In genomic region chr1:27382950-27383627, GRCh38 we compare ENCODE assay signal across 10 cellular contexts. TPM values are rescaled to one million over a fixed set of nuclear protein-coding genes. Genes with fewer than 3 reads are reported as not detected.
DNase-seq lines count a peak whose midpoint lies in the region; ATAC-seq, FAIRE-seq and TF ChIP-seq lines count a peak whose summit lies in the region.
"Had no signal": no experiment of that assay in that cellular context is flagged by ENCODE, and none has a peak within 500 bp of the region (broad histone marks: within the 10 kb centered on the region; RNA-seq: fewer than 3 reads in every experiment).

TSS of gene CD164L2 (minus strand) at chr1:27383333. CDS start at chr1:27383239, 94 bp downstream.

- no peak within 1 kb of the TSS for H3K27ac Mint-ChIP-seq in activated B cell treated with CpG ODN at 0.5 μM for 24 hours
- no peak within 1 kb of the TSS for H3K27ac Mint-ChIP-seq in activated T-helper 2 cell treated with anti-CD3 and anti-CD28 coated beads, Interferon-gamma antibody, Interleukin-2, Interleukin-4, amounts not matched to agents 10 μg/mL and 5 μg/mL and 100 μg/mL, durations not matched to agents 14 hours and 24 hours and 36 hours
- H3K27ac Mint-ChIP-seq: IgD-negative memory B cell had no signal

- no peak for FAIRE-seq in small intestine (lab: Jason Lieb, UNC)

- CTCF ChIA-PET in activated B cell treated with CpG ODN at 0.5 μM for 24 hours (lab: Charles Lee) = interaction anchor here (0.7 to 11.1 kb wide), 4 partner anchors 12 to 83 kb away, joined by 4 to 171 read pairs (median 11); no protein-coding TSS in a partner anchor

- POLR2A ChIA-PET in activated B cell treated with CpG ODN at 0.5 μM for 24 hours (lab: Charles Lee) = interaction anchor here (0.6 to 1.3 kb wide), 3 partner anchors 13 to 69 kb away, joined by 3 to 5 read pairs (median 3); no protein-coding TSS in a partner anchor

- H3K27ac ChIP-seq in HUES48 (ENCODE audit: low read depth, low read length) (no peak within 1 kb of the TSS), small intestine (ENCODE audit: low read depth in 1 of 2, low read length in 1 of 2) (no peak within 1 kb of the TSS), uterus (no peak within 1 kb of the TSS)
- H3K27ac ChIP-seq: heart right ventricle had no signal

- no peak within 1 kb of the TSS for H3K9ac ChIP-seq in HUES48 (ENCODE audit: low read depth, low read length)

- no peak for TF ChIP-seq CTCF in activated B cell treated with CpG ODN at 0.5 μM for 24 hours (IDR thresholded peaks at IDR 0.05)
- no peak for TF ChIP-seq CTCF in epithelial cell of esophagus (IDR thresholded peaks at IDR 0.05; ENCODE audit: insufficient read depth, low read depth, low read length, missing control alignments)
- no peak for TF ChIP-seq CTCF in uterus (IDR thresholded peaks at IDR 0.05)

- H3K9me3 Mint-ChIP-seq in activated B cell treated with CpG ODN at 0.5 μM for 24 hours = no peaks in the 10 kb centered on the region
- H3K9me3 Mint-ChIP-seq in activated T-helper 2 cell treated with anti-CD3 and anti-CD28 coated beads, Interferon-gamma antibody, Interleukin-2, Interleukin-4, amounts not matched to agents 10 μg/mL and 5 μg/mL and 100 μg/mL, durations not matched to agents 14 hours and 24 hours and 36 hours = no peaks in the 10 kb centered on the region
- H3K9me3 Mint-ChIP-seq: IgD-negative memory B cell had no signal

- H3K9me3 ChIP-seq in HUES48 (ENCODE audit: control insufficient read depth, insufficient read depth, low read length) = no peaks in the 10 kb centered on the region
- H3K9me3 ChIP-seq in small intestine (ENCODE audit: control insufficient read depth, low read depth) = no peaks in the 10 kb centered on the region
- no peaks in the 10 kb centered on the region for H3K9me3 ChIP-seq in uterus
- H3K9me3 ChIP-seq: heart right ventricle had no signal

- H3K4me3 Mint-ChIP-seq in activated B cell treated with CpG ODN at 0.5 μM for 24 hours = no peak within 1 kb of the TSS
- H3K4me3 Mint-ChIP-seq in activated T-helper 2 cell treated with anti-CD3 and anti-CD28 coated beads, Interferon-gamma antibody, Interleukin-2, Interleukin-4, amounts not matched to agents 10 μg/mL and 5 μg/mL and 100 μg/mL, durations not matched to agents 14 hours and 24 hours and 36 hours (ENCODE audit: low read depth) = no peak within 1 kb of the TSS
- H3K4me3 Mint-ChIP-seq: IgD-negative memory B cell had no signal

- 8 to 16% (median 15%) methylated on average over 33 to 43 of the region's 43 CpGs for WGBS in small intestine, 3 donors

- H3K27me3 Mint-ChIP-seq in activated B cell treated with CpG ODN at 0.5 μM for 24 hours = peaks cover 2% of the 10 kb centered on the region
- peaks cover 15% of the 10 kb centered on the region for H3K27me3 Mint-ChIP-seq in activated T-helper 2 cell treated with anti-CD3 and anti-CD28 coated beads, Interferon-gamma antibody, Interleukin-2, Interleukin-4, amounts not matched to agents 10 μg/mL and 5 μg/mL and 100 μg/mL, durations not matched to agents 14 hours and 24 hours and 36 hours (ENCODE audit: low read depth)
- H3K27me3 Mint-ChIP-seq: IgD-negative memory B cell had no signal

- ATAC-seq in activated B cell treated with CpG ODN at 0.5 μM for 24 hours (ENCODE audit: low read depth) = peak; percentile 60
- ATAC-seq in GM21576 (IDR thresholded peaks at IDR 0.05; ENCODE audit: unreplicated experiment) = no peak

- H3K36me3 ChIP-seq in HUES48 (ENCODE audit: control insufficient read depth, insufficient read depth, low read length) (no peaks in the 10 kb centered on the region), small intestine (ENCODE audit: control insufficient read depth in 2 of 2, insufficient read depth in 2 of 2, low read length in 2 of 2) (no peaks in the 10 kb centered on the region), uterus (no peaks in the 10 kb centered on the region)
- H3K36me3 ChIP-seq: heart right ventricle had no signal

- H3K4me1 ChIP-seq in HUES48 (ENCODE audit: control insufficient read depth, insufficient read depth, low read length) (no peaks in the 10 kb centered on the region), small intestine (ENCODE audit: control insufficient read depth in 2 of 2, insufficient read depth in 1 of 2, low read depth in 1 of 2, low read length in 1 of 2) (no peaks in the 10 kb centered on the region), uterus (no peaks in the 10 kb centered on the region)

- peaks cover 6% of the 10 kb centered on the region for H3K4me1 Mint-ChIP-seq in activated B cell treated with CpG ODN at 0.5 μM for 24 hours
- H3K4me1 Mint-ChIP-seq in activated T-helper 2 cell treated with anti-CD3 and anti-CD28 coated beads, Interferon-gamma antibody, Interleukin-2, Interleukin-4, amounts not matched to agents 10 μg/mL and 5 μg/mL and 100 μg/mL, durations not matched to agents 14 hours and 24 hours and 36 hours (ENCODE audit: low read depth) = no peaks in the 10 kb centered on the region

- H3K4me3 ChIP-seq in HUES48 (ENCODE audit: low read depth, low read length) (peak within 1 kb of the TSS; percentile 58), epithelial cell of esophagus (ENCODE audit: low read length) (peak within 1 kb of the TSS; percentile 61), small intestine (ENCODE audit: low read depth in 1 of 2, low read length in 2 of 2) (peak within 1 kb of the TSS in 1 of 2 donors; percentile 7), uterus (no peak within 1 kb of the TSS)
- H3K4me3 ChIP-seq: heart right ventricle had no signal

- TF ChIP-seq POLR2A in uterus (IDR thresholded peaks at IDR 0.05) = no peak

- no peaks in the 10 kb centered on the region for H3K36me3 Mint-ChIP-seq in activated B cell treated with CpG ODN at 0.5 μM for 24 hours (ENCODE audit: low read depth)
- no peaks in the 10 kb centered on the region for H3K36me3 Mint-ChIP-seq in activated T-helper 2 cell treated with anti-CD3 and anti-CD28 coated beads, Interferon-gamma antibody, Interleukin-2, Interleukin-4, amounts not matched to agents 10 μg/mL and 5 μg/mL and 100 μg/mL, durations not matched to agents 14 hours and 24 hours and 36 hours (ENCODE audit: low read depth)
- H3K36me3 Mint-ChIP-seq: IgD-negative memory B cell had no signal

- intact Hi-C loops in activated B cell treated with CpG ODN at 0.5 μM for 24 hours (cut with micrococcal nuclease) = no loop called here
- intact Hi-C loops in uterus (cut with DNase I; ENCODE audit: low total_unique reads) = no loop called here
- intact Hi-C loops in activated T-helper 2 cell treated with anti-CD3 and anti-CD28 coated beads, Interferon-gamma antibody, Interleukin-2, Interleukin-4, amounts not matched to agents 10 μg/mL and 5 μg/mL and 100 μg/mL, durations not matched to agents 14 hours and 24 hours and 36 hours (cut with micrococcal nuclease) = no loop called here

- H3K27me3 ChIP-seq in HUES48 (ENCODE audit: control insufficient read depth, insufficient read depth, low read length) = peaks cover 10% of the 10 kb centered on the region
- peaks cover 0 to 2% of the 10 kb centered on the region in 2 donors for H3K27me3 ChIP-seq in small intestine (ENCODE audit: control insufficient read depth in 2 of 2, insufficient read depth in 2 of 2, low read length in 2 of 2)
- H3K27me3 ChIP-seq in uterus = no peaks in the 10 kb centered on the region

- DNase-seq in activated B cell treated with CpG ODN at 0.5 μM for 24 hours = no peak
- DNase-seq in epithelial cell of esophagus (ENCODE audit: low read depth) = peak; percentile 79
- peak; percentile 62 for DNase-seq in small intestine
- no peak for DNase-seq in uterus
- DNase-seq in NCI-H446 (lab: John Stamatoyannopoulos, UW) = no peak
- no peak for DNase-seq in activated T-helper 2 cell treated with anti-CD3 and anti-CD28 coated beads, Interferon-gamma antibody, Interleukin-2, Interleukin-4, amounts not matched to agents 10 μg/mL and 5 μg/mL and 100 μg/mL, durations not matched to agents 14 hours and 24 hours and 36 hours (ENCODE audit: low spot score)
- DNase-seq: heart right ventricle had no signal

RNA-seq across cellular contexts. Expression of gene CD164L2, which starts in this region (rescaled TPM):
- total RNA-seq in activated B cell treated with CpG ODN at 0.5 μM for 24 hours (0.16 TPM in 1 of 2 replicates, not detected in the other), uterus (under 1 TPM in 1 of 4 donors, not detected in 3; 0.69 TPM)
- under 1 TPM in 1 of 3 donors, not detected in 2; 0.04 TPM for polyA plus RNA-seq in small intestine
- not detected in 2 replicates for total RNA-seq in activated T-helper 2 cell treated with anti-CD3 and anti-CD28 coated beads, Interferon-gamma antibody, Interleukin-2, Interleukin-4, amounts not matched to agents 10 μg/mL and 5 μg/mL and 100 μg/mL, durations not matched to agents 14 hours and 24 hours and 36 hours
- total RNA-seq: heart right ventricle had no signal
- polyA plus RNA-seq: heart right ventricle, IgD-negative memory B cell had no signal

Comparison
In these comparisons a context has a peak if more than half of its experiments do, and no peak if none do; other contexts are left out.
1. Peak in ATAC-seq in activated B cell treated with CpG ODN at 0.5 μM for 24 hours; RNA of the gene not detected or under 1 TPM.
2. Peak in DNase-seq in small intestine; RNA of the gene not detected or under 1 TPM.
3. H3K4me3 ChIP-seq: peak in HUES48 (single experiment) and epithelial cell of esophagus (single experiment); none in uterus (0 of 2).